In genomic region chr1:143652744-143653143, GRCh38 we compare ENCODE assay signal across 23 cellular contexts.
"Had no signal": no experiment of that assay in that cellular context is flagged by ENCODE, and none has a peak within 500 bp of the region (broad histone marks: within the 10 kb centered on the region; RNA-seq: fewer than 3 reads in every experiment).

No MANE protein-coding gene starts in this region.

- H3K4me3 Mint-ChIP-seq: IgD-negative memory B cell had no signal

- DNase-seq: Kasumi-1; MV-4-11; NCI-H1048; NCI-H1105; NCI-H1417; NCI-H1436 treated with DMSO at 0.1 percent for 48 hours; NCI-H1694; NCI-H187 treated with DMSO at 0.1 percent for 48 hours; NCI-H2029 treated with DMSO at 0.1 percent for 48 hours; NCI-H2171 treated with DMSO at 0.1 percent for 48 hours; NCI-H345; NCI-H446 treated with DMSO at 0.1 percent for 48 hours; NCI-H510A treated with DMSO at 0.1 percent for 48 hours; NCI-H526; NCI-H774; NK-92 treated with Interleukin-12 subunit alpha and Interleukin-12 subunit beta, amount 100 ng/mL, for 24 hours; PC-3; SHP77; SK-N-SH; SW 1271 had no signal

- H3K27ac Mint-ChIP-seq: IgD-negative memory B cell had no signal

- H3K4me1 Mint-ChIP-seq: IgD-negative memory B cell had no signal

- ATAC-seq: K562, Panc1, PC-3 had no signal
